10 cellular contexts compared by ENCODE assay signal in genomic region chr6:162099685-162100084, GRCh38.
DNase-seq lines count a peak whose midpoint lies in the region; ATAC-seq and TF ChIP-seq lines count a peak whose summit lies in the region.
"Had no signal": no experiment of that assay in that cellular context is flagged by ENCODE, and none has a peak within 500 bp of the region (broad histone marks: within the 10 kb centered on the region; RNA-seq: fewer than 3 reads in every experiment).

No MANE protein-coding gene starts in this region.

- H3K9ac ChIP-seq in IMR-90 (ENCODE audit: low read depth, low read length): no peak overlapping the region

- H3K4me1 ChIP-seq in IMR-90 (ENCODE audit: control insufficient read depth, insufficient read depth, low read length) (no peaks in the 10 kb centered on the region), transverse colon (no peaks in the 10 kb centered on the region), GM23338 (ENCODE audit: insufficient read depth) (no peaks in the 10 kb centered on the region)
- H3K4me1 ChIP-seq: sigmoid colon had no signal

- H3K36me3 ChIP-seq in BJ (ENCODE audit: control insufficient read depth, insufficient read depth, low read length) (no peaks in the 10 kb centered on the region), IMR-90 (ENCODE audit: control insufficient read depth, insufficient read depth, low read length) (no peaks in the 10 kb centered on the region), transverse colon (no peaks in the 10 kb centered on the region), GM23338 (ENCODE audit: insufficient read depth) (no peaks in the 10 kb centered on the region)
- H3K36me3 ChIP-seq: sigmoid colon had no signal

- H3K36me3 Mint-ChIP-seq in T-helper 17 cell (ENCODE audit: low read depth) (no peaks in the 10 kb centered on the region), GM23338 (ENCODE audit: low read depth) (no peaks in the 10 kb centered on the region)

- TF ChIP-seq EP300 in transverse colon (IDR thresholded peaks at IDR 0.05; ENCODE audit: low read depth): no peak

- H3K4me2 ChIP-seq in IMR-90 (ENCODE audit: low read depth, low read length) (no peak overlapping the region), GM23338 (no peak overlapping the region)

- H4K5ac ChIP-seq in IMR-90 (ENCODE audit: low read depth, low read length): no peak overlapping the region

- H3K27me3 ChIP-seq in BJ (ENCODE audit: control insufficient read depth, insufficient read depth, low read length) (no peaks in the 10 kb centered on the region), IMR-90 (ENCODE audit: control insufficient read depth, insufficient read depth, low read length) (no peaks in the 10 kb centered on the region), transverse colon (no peaks in the 10 kb centered on the region), GM23338 (ENCODE audit: insufficient read depth) (no peaks in the 10 kb centered on the region)
- H3K27me3 ChIP-seq: sigmoid colon had no signal

- intact Hi-C loops in IMR-90 (cut with micrococcal nuclease) (no loop called here), transverse colon (cut with DNase I; ENCODE audit: low total_unique reads) (loop anchor here (5.0 kb wide), 1 partner anchor 228 kb away; no protein-coding TSS in a partner anchor)

- H3F3A ChIP-seq in GM23338 (replicated peaks; ENCODE audit: low read depth): no peaks in the 10 kb centered on the region

- H4K20me1 ChIP-seq in IMR-90 (ENCODE audit: insufficient read depth, low read length) (no peaks in the 10 kb centered on the region), GM23338 (replicated peaks; ENCODE audit: insufficient read depth) (no peaks in the 10 kb centered on the region)

- ATAC-seq in IMR-90 (ENCODE audit: low read depth): no peak
- ATAC-seq in T-helper 17 cell: no peak
- no peak for ATAC-seq in GM23338

- no peaks in the 10 kb centered on the region for H3K9me2 ChIP-seq in GM23338 (ENCODE audit: insufficient read depth)

- no peak overlapping the region for H3K56ac ChIP-seq in IMR-90 (ENCODE audit: extremely low read depth, insufficient read depth, low read length)

- no peak overlapping the region for H2AK5ac ChIP-seq in IMR-90 (ENCODE audit: low read depth, low read length)

- H3K9me1 ChIP-seq in IMR-90 (ENCODE audit: insufficient read depth, low read length): no peaks in the 10 kb centered on the region

- H3K79me2 ChIP-seq in GM23338 (replicated peaks; ENCODE audit: insufficient read depth): no peaks in the 10 kb centered on the region

- no peak overlapping the region for H3K27ac ChIP-seq in IMR-90 (ENCODE audit: insufficient read depth, low read length)
- H3K27ac ChIP-seq in transverse colon: no peak overlapping the region
- H3K27ac ChIP-seq in GM23338 (ENCODE audit: low read depth): no peak overlapping the region
- H3K27ac ChIP-seq: sigmoid colon had no signal

- H2BK120ac ChIP-seq in IMR-90 (ENCODE audit: low read depth, low read length): no peak overlapping the region

- H3K4me3 Mint-ChIP-seq in T-helper 17 cell (no peak overlapping the region), GM23338 (no peak overlapping the region)

- H4K8ac ChIP-seq in IMR-90 (ENCODE audit: low read depth in 2 of 2, low read length in 2 of 2): no peak overlapping the region

- no peaks in the 10 kb centered on the region for H3K79me1 ChIP-seq in IMR-90 (ENCODE audit: low read depth in 1 of 2, low read length in 2 of 2)

- H2AFZ ChIP-seq in IMR-90 (replicated peaks; ENCODE audit: low read length, poor library complexity) (no peak overlapping the region), GM23338 (no peak overlapping the region)

- no TSS peak for BruUV-seq in IMR-90 (replicated peaks; lab: Mats Ljungman, UMichigan)

- no peak for TF ChIP-seq POLR2A in IMR-90 (IDR thresholded peaks at IDR 0.05; ENCODE audit: low read depth, low read length)
- no peak for TF ChIP-seq POLR2A in transverse colon (IDR thresholded peaks at IDR 0.05)

- CTCF ChIA-PET in BJ (lab: Yijun Ruan, JAX): no interaction called here
- CTCF ChIA-PET in IMR-90 (lab: Yijun Ruan, JAX): interaction anchor here (0.6 kb wide), 1 partner anchor 300 kb away, joined by 3 read pairs; no protein-coding TSS in a partner anchor

- H3K9me3 ChIP-seq in IMR-90 (ENCODE audit: control insufficient read depth, insufficient read depth, low read length) (peaks cover 14% of the 10 kb centered on the region), T-helper 17 cell (ENCODE audit: control insufficient read depth, low read length, poor library complexity, severe bottlenecking) (no peaks in the 10 kb centered on the region), transverse colon (no peaks in the 10 kb centered on the region)
- H3K9me3 ChIP-seq: sigmoid colon had no signal

- no peaks in the 10 kb centered on the region for H3K9me3 Mint-ChIP-seq in GM23338

- TF ChIP-seq RAD21 in IMR-90 (IDR thresholded peaks at IDR 0.05; ENCODE audit: low read length): no peak

- H3K4ac ChIP-seq in IMR-90 (ENCODE audit: low read depth, low read length): no peak overlapping the region

- H3K27me3 Mint-ChIP-seq in T-helper 17 cell (no peaks in the 10 kb centered on the region), GM23338 (ENCODE audit: insufficient read depth, low read depth, poor library complexity) (no peaks in the 10 kb centered on the region)

- POLR2A ChIA-PET in BJ (lab: Charles Lee) (no interaction called here), IMR-90 (lab: Charles Lee; ENCODE audit: unreplicated experiment) (no interaction called here)

- H2BK20ac ChIP-seq in IMR-90 (ENCODE audit: low read depth, low read length): no peak overlapping the region

- no peak overlapping the region for H3K27ac Mint-ChIP-seq in T-helper 17 cell
- H3K27ac Mint-ChIP-seq in GM23338: no peak overlapping the region

- H3K4me1 Mint-ChIP-seq in T-helper 17 cell (no peaks in the 10 kb centered on the region), GM23338 (no peaks in the 10 kb centered on the region)

- 40% methylated on average over 3 of the region's 5 CpGs; no CpG with 5 or more reads in 1 of the 2 experiments for WGBS in IMR-90 (ENCODE audit: extremely low coverage in 2 of 2, insufficient read length in 1 of 2), 2 experiments
- 84 to 85% methylated on average over 5 of the region's 5 CpGs for WGBS in transverse colon (ENCODE audit: low coverage in 1 of 2), 2 donors

- H3K4me3 ChIP-seq in BJ (ENCODE audit: low read depth, low read length): no peak overlapping the region
- no peak overlapping the region for H3K4me3 ChIP-seq in IMR-90 (ENCODE audit: insufficient read depth, low read depth, low read length)
- H3K4me3 ChIP-seq in cardiac fibroblast (replicated peaks in 1 of 2; ENCODE audit: low read depth in 2 of 2, low read length in 2 of 2): no peak overlapping the region
- no peak overlapping the region for H3K4me3 ChIP-seq in transverse colon
- no peak overlapping the region for H3K4me3 ChIP-seq in GM23338
- H3K4me3 ChIP-seq: sigmoid colon had no signal

- no peak overlapping the region for H3K14ac ChIP-seq in IMR-90 (replicated peaks; ENCODE audit: low read depth, low read length)

- no peak overlapping the region for H4K91ac ChIP-seq in IMR-90 (ENCODE audit: insufficient read depth, low read depth, low read length)

- H3K23ac ChIP-seq in IMR-90 (ENCODE audit: low read depth, low read length): no peak overlapping the region

- H3K18ac ChIP-seq in IMR-90 (ENCODE audit: low read depth, low read length): no peak overlapping the region

- dilution Hi-C loops in IMR-90 (cut with HindIII; ENCODE audit: low sequenced_read_pairs, unreplicated experiment): no loop called here

- in situ Hi-C loops in IMR-90 (cut with MboI; ENCODE audit: low sequenced_read_pairs): no loop called here
- in situ Hi-C loops in transverse colon (cut with MboI; ENCODE audit: low pct_ligation_motif_present in 1 of 4, low pct_unique_long_range_greater_than_20kb in 1 of 4, low sequenced_read_pairs in 3 of 4): no loop called here

- H2BK5ac ChIP-seq in IMR-90 (ENCODE audit: low read depth, low read length, poor library complexity, severe bottlenecking): no peak overlapping the region

- no peak overlapping the region for H2AK9ac ChIP-seq in IMR-90 (replicated peaks; ENCODE audit: low read depth, low read length, poor library complexity)

- DNase-seq in BJ (ENCODE audit: low read depth): peak; percentile 31
- peak; percentile 36 for DNase-seq in IMR-90
- peak; percentile 93 to 95 for DNase-seq in cardiac fibroblast (ENCODE audit: low read depth in 2 of 2)
- peak; percentile 98 for DNase-seq in renal cortical epithelial cell (ENCODE audit: low read depth)
- no peak for DNase-seq in T-helper 17 cell
- no peak for DNase-seq in transverse colon
- no peak for DNase-seq in GOT3 (lab: John Stamatoyannopoulos, UW)
- DNase-seq in GM23338 (ENCODE audit: low spot score): no peak
- DNase-seq: activated effector memory CD4-positive, alpha-beta T cell treated with Interleukin-2 at 50 U/mL for 16 hours; sigmoid colon had no signal

- no peak overlapping the region for H2BK15ac ChIP-seq in IMR-90 (ENCODE audit: low read depth, low read length)

- no peak for TF ChIP-seq CTCF in BJ (IDR thresholded peaks at IDR 0.05; ENCODE audit: insufficient read depth, low read depth, low read length)
- no peak for TF ChIP-seq CTCF in IMR-90 (conservative IDR thresholded peaks at IDR 0.05; ENCODE audit: low read depth, low read length)
- TF ChIP-seq CTCF in cardiac fibroblast (IDR thresholded peaks at IDR 0.05; ENCODE audit: low read depth, low read length): no peak
- no peak for TF ChIP-seq CTCF in transverse colon (IDR thresholded peaks at IDR 0.05)
- TF ChIP-seq CTCF in GM23338 (conservative IDR thresholded peaks at IDR 0.05; ENCODE audit: low read depth in 2 of 2): no peak

TF ChIP-seq in IMR-90, 13 proteins besides CTCF, POLR2A, EP300 and RAD21 (continues in another document):
- TF ChIP-seq SMC3 (IDR thresholded peaks at IDR 0.05; ENCODE audit: low read depth, low read length) (no peak), FOS (IDR thresholded peaks at IDR 0.05; ENCODE audit: low read depth, low read length) (no peak)

TF ChIP-seq in GM23338, 12 proteins besides CTCF, POLR2A, EP300 and RAD21:
- no peak for TF ChIP-seq CREB1 (CRISPR knock-in tag; IDR thresholded peaks at IDR 0.05; ENCODE audit: low read depth)

Comparison
In these comparisons a context has a peak if more than half of its experiments do, and no peak if none do; other contexts are left out.
1. DNase-seq: peak in BJ (single experiment), IMR-90 (single experiment), cardiac fibroblast (2 of 2) and renal cortical epithelial cell (single experiment); none in T-helper 17 cell (0 of 3), transverse colon (single experiment), GOT3 (single experiment) and GM23338 (single experiment).